In the genomic region with DNA sequence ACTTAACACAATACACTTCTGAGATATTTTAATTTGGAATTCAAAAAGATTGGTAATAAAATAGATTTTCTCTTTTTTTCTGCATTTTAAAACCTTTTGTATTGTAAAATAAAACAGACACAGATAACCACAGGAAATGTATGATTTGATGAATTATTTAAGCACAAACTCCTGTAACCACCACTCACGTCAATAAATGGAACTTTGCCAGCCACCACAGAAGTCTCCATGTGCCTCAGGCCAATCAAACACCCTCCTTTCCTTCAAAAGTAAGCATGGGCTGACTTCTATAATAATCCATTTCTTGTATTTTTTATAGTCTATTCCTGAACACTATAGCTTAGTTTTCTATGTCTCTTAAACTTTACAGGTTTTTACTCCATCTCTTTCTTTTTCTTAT, we compare ENCODE assay signal across 28 cellular contexts.
DNase-seq lines count a peak whose midpoint lies in the region; ATAC-seq and TF ChIP-seq lines count a peak whose summit lies in the region.
"Had no signal": no experiment of that assay in that cellular context is flagged by ENCODE, and none has a peak within 500 bp of the region (broad histone marks: within the 10 kb centered on the region; RNA-seq: fewer than 3 reads in every experiment).

No MANE protein-coding gene starts in this region.

- H3K4me3 ChIP-seq in breast epithelium (no peak overlapping the region), epithelial cell of esophagus (ENCODE audit: low read length) (no peak overlapping the region)
- H3K4me3 ChIP-seq: PC-9, suprapubic skin had no signal

- in situ Hi-C loops in SK-MEL-5 (cut with HindIII; ENCODE audit: low pct_unique_long_range_greater_than_20kb, low sequenced_read_pairs) = no loop called here

- TF ChIP-seq POLR2A in breast epithelium (IDR thresholded peaks at IDR 0.05) = no peak

- no peaks in the 10 kb centered on the region for H3K27me3 ChIP-seq in breast epithelium
- H3K27me3 ChIP-seq: suprapubic skin had no signal

- no peaks in the 10 kb centered on the region for H3K36me3 ChIP-seq in breast epithelium
- H3K36me3 ChIP-seq: suprapubic skin had no signal

- BruUV-seq in MCF 10A (replicated peaks; lab: Mats Ljungman, UMichigan) = no TSS peak

- CTCF ChIA-PET in MCF 10A (lab: Yijun Ruan, JAX) = no interaction called here

- no peak for TF ChIP-seq CTCF in MCF 10A (IDR thresholded peaks at IDR 0.05; ENCODE audit: unreplicated experiment)
- TF ChIP-seq CTCF in breast epithelium (IDR thresholded peaks at IDR 0.05) = no peak
- TF ChIP-seq CTCF in epithelial cell of esophagus (IDR thresholded peaks at IDR 0.05; ENCODE audit: insufficient read depth, low read depth, low read length, missing control alignments) = no peak

- POLR2A ChIA-PET in MCF 10A (lab: Yijun Ruan, JAX) = no interaction called here

- no peak overlapping the region for H3K4me3 Mint-ChIP-seq in MCF 10A (ENCODE audit: unreplicated experiment)
- H3K4me3 Mint-ChIP-seq in activated T-helper 1 cell treated with anti-CD3 and anti-CD28 coated beads, Interleukin-12 subunit alpha, Interleukin-12 subunit beta, Interleukin-2, Interleukin-4 antibody, amounts not matched to agents 30 ng/mL and 10 ng/mL and 1 ng/mL, durations not matched to agents 14 hours and 24 hours and 36 hours = no peak overlapping the region
- H3K4me3 Mint-ChIP-seq: activated naive CD4-positive, alpha-beta T cell treated with anti-CD3 and anti-CD28 coated beads for 36 hours; activated T-cell treated with anti-CD3 and anti-CD28 coated beads, Interleukin-2, amount 50 U/mL, for 72 hours; CD8-positive, alpha-beta memory T cell; dendritic cell treated with granulocyte-macrophage colony-stimulating factor and Interleukin-4, amounts not matched to agents 40 ng/mL and 50 ng/mL, for 4 days; naive thymus-derived CD8-positive, alpha-beta T cell; stimulated activated naive B cell treated with anti-CD40 and anti-IgM and Interleukin-4, amounts not matched to agents 10 μg/mL and 1 μg/mL and 100 μg/mL, for 72 hours; T-cell had no signal

- peaks cover 31% of the 10 kb centered on the region for H3K27me3 Mint-ChIP-seq in MCF 10A (ENCODE audit: insufficient read depth, unreplicated experiment)
- H3K27me3 Mint-ChIP-seq in activated T-helper 1 cell treated with anti-CD3 and anti-CD28 coated beads, Interleukin-12 subunit alpha, Interleukin-12 subunit beta, Interleukin-2, Interleukin-4 antibody, amounts not matched to agents 30 ng/mL and 10 ng/mL and 1 ng/mL, durations not matched to agents 14 hours and 24 hours and 36 hours (ENCODE audit: insufficient read depth) = no peaks in the 10 kb centered on the region
- H3K27me3 Mint-ChIP-seq: CD8-positive, alpha-beta memory T cell; dendritic cell treated with granulocyte-macrophage colony-stimulating factor and Interleukin-4, amounts not matched to agents 40 ng/mL and 50 ng/mL, for 4 days; naive thymus-derived CD8-positive, alpha-beta T cell; stimulated activated naive B cell treated with anti-CD40 and anti-IgM and Interleukin-4, amounts not matched to agents 10 μg/mL and 1 μg/mL and 100 μg/mL, for 72 hours; T-cell had no signal

- H3K36me3 Mint-ChIP-seq in MCF 10A (ENCODE audit: insufficient read depth, unreplicated experiment) = no peaks in the 10 kb centered on the region
- H3K36me3 Mint-ChIP-seq in activated T-helper 1 cell treated with anti-CD3 and anti-CD28 coated beads, Interleukin-12 subunit alpha, Interleukin-12 subunit beta, Interleukin-2, Interleukin-4 antibody, amounts not matched to agents 30 ng/mL and 10 ng/mL and 1 ng/mL, durations not matched to agents 14 hours and 24 hours and 36 hours (ENCODE audit: low read depth) = no peaks in the 10 kb centered on the region
- H3K36me3 Mint-ChIP-seq: CD8-positive, alpha-beta memory T cell; naive thymus-derived CD8-positive, alpha-beta T cell; stimulated activated naive B cell treated with anti-CD40 and anti-IgM and Interleukin-4, amounts not matched to agents 10 μg/mL and 1 μg/mL and 100 μg/mL, for 72 hours; T-cell had no signal

- no peak overlapping the region for H3K27ac ChIP-seq in breast epithelium
- H3K27ac ChIP-seq: KMS-11, PC-9, suprapubic skin had no signal

- no peaks in the 10 kb centered on the region for H3K9me3 Mint-ChIP-seq in MCF 10A (ENCODE audit: unreplicated experiment)
- no peaks in the 10 kb centered on the region for H3K9me3 Mint-ChIP-seq in activated T-helper 1 cell treated with anti-CD3 and anti-CD28 coated beads, Interleukin-12 subunit alpha, Interleukin-12 subunit beta, Interleukin-2, Interleukin-4 antibody, amounts not matched to agents 30 ng/mL and 10 ng/mL and 1 ng/mL, durations not matched to agents 14 hours and 24 hours and 36 hours

- no peaks in the 10 kb centered on the region for H3K4me1 ChIP-seq in breast epithelium
- H3K4me1 ChIP-seq: suprapubic skin had no signal

- H3K9me3 ChIP-seq in breast epithelium = no peaks in the 10 kb centered on the region
- H3K9me3 ChIP-seq: suprapubic skin had no signal

- no peaks in the 10 kb centered on the region for H3K4me1 Mint-ChIP-seq in MCF 10A (ENCODE audit: insufficient read depth, unreplicated experiment)
- no peaks in the 10 kb centered on the region for H3K4me1 Mint-ChIP-seq in activated T-helper 1 cell treated with anti-CD3 and anti-CD28 coated beads, Interleukin-12 subunit alpha, Interleukin-12 subunit beta, Interleukin-2, Interleukin-4 antibody, amounts not matched to agents 30 ng/mL and 10 ng/mL and 1 ng/mL, durations not matched to agents 14 hours and 24 hours and 36 hours (ENCODE audit: low read depth)
- H3K4me1 Mint-ChIP-seq: CD8-positive, alpha-beta memory T cell; naive thymus-derived CD8-positive, alpha-beta T cell; stimulated activated naive B cell treated with anti-CD40 and anti-IgM and Interleukin-4, amounts not matched to agents 10 μg/mL and 1 μg/mL and 100 μg/mL, for 72 hours; T-cell had no signal

- intact Hi-C loops in MCF 10A (cut with micrococcal nuclease) = no loop called here
- intact Hi-C loops in breast epithelium (cut with DNase I; ENCODE audit: low total_unique reads) = no loop called here
- intact Hi-C loops in activated T-helper 1 cell treated with anti-CD3 and anti-CD28 coated beads, Interleukin-12 subunit alpha, Interleukin-12 subunit beta, Interleukin-2, Interleukin-4 antibody, amounts not matched to agents 30 ng/mL and 10 ng/mL and 1 ng/mL, durations not matched to agents 14 hours and 24 hours and 36 hours (cut with micrococcal nuclease) = no loop called here

- H3K27ac Mint-ChIP-seq in MCF 10A (ENCODE audit: low read depth, unreplicated experiment) = no peak overlapping the region
- H3K27ac Mint-ChIP-seq in activated T-helper 1 cell treated with anti-CD3 and anti-CD28 coated beads, Interleukin-12 subunit alpha, Interleukin-12 subunit beta, Interleukin-2, Interleukin-4 antibody, amounts not matched to agents 30 ng/mL and 10 ng/mL and 1 ng/mL, durations not matched to agents 14 hours and 24 hours and 36 hours = no peak overlapping the region
- H3K27ac Mint-ChIP-seq: activated naive CD4-positive, alpha-beta T cell treated with anti-CD3 and anti-CD28 coated beads for 36 hours; activated T-cell treated with anti-CD3 and anti-CD28 coated beads, Interleukin-2, amount 50 U/mL, for 72 hours; CD8-positive, alpha-beta memory T cell; dendritic cell treated with granulocyte-macrophage colony-stimulating factor and Interleukin-4, amounts not matched to agents 40 ng/mL and 50 ng/mL, for 4 days; naive thymus-derived CD8-positive, alpha-beta T cell; stimulated activated naive B cell treated with anti-CD40 and anti-IgM and Interleukin-4, amounts not matched to agents 10 μg/mL and 1 μg/mL and 100 μg/mL, for 72 hours; T-cell had no signal

- DNase-seq in MCF 10A (ENCODE audit: unreplicated experiment) (peak; percentile 13), breast epithelium (ENCODE audit: low spot score in 2 of 2) (no peak), SK-MEL-5 (ENCODE audit: low read depth, low spot score) (peak; percentile 1), epithelial cell of esophagus (ENCODE audit: low read depth) (peak; percentile 51), NCI-H2227 treated with DMSO at 0.1 percent for 48 hours (lab: John Stamatoyannopoulos, UW) (no peak), NCI-H1092 treated with DMSO at 0.1 percent for 48 hours (lab: John Stamatoyannopoulos, UW) (no peak)
- DNase-seq in activated T-helper 1 cell treated with anti-CD3 and anti-CD28 coated beads, Interleukin-12 subunit alpha, Interleukin-12 subunit beta, Interleukin-2, Interleukin-4 antibody, amounts not matched to agents 30 ng/mL and 10 ng/mL and 1 ng/mL, durations not matched to agents 14 hours and 24 hours and 36 hours (ENCODE audit: low spot score) = no peak
- DNase-seq: 8988T; activated CD4-positive, alpha-beta T cell treated with anti-CD3 and anti-CD28 coated beads, Interleukin-2, amount 50 U/mL, for 4 hours; activated CD4-positive, CD25-positive, alpha-beta regulatory T cell; activated naive CD4-positive, alpha-beta T cell treated with anti-CD3 and anti-CD28 coated beads for 36 hours; activated T-cell treated with anti-CD3 and anti-CD28 coated beads, Interleukin-2, amount 50 U/mL, for 72 hours; AML-193; CD8-positive, alpha-beta memory T cell; DMS153; GDM1; MV-4-11; naive thymus-derived CD8-positive, alpha-beta T cell; NCI-H1694; NCI-H510A; PC-9; SHP77; stimulated activated naive B cell treated with anti-CD40 and anti-IgM and Interleukin-4, amounts not matched to agents 10 μg/mL and 1 μg/mL and 100 μg/mL, for 72 hours; T-cell had no signal

- no peak for ATAC-seq in GM21619 (IDR thresholded peaks at IDR 0.05; ENCODE audit: unreplicated experiment)
- ATAC-seq: activated T-cell treated with anti-CD3 and anti-CD28 coated beads, Interleukin-2, amount 50 U/mL, for 72 hours; naive thymus-derived CD8-positive, alpha-beta T cell; stimulated activated naive B cell treated with anti-CD40 and anti-IgM and Interleukin-4, amounts not matched to agents 10 μg/mL and 1 μg/mL and 100 μg/mL, for 72 hours; T-cell had no signal

Comparison
In these comparisons a context has a peak if more than half of its experiments do, and no peak if none do; other contexts are left out.
1. DNase-seq: peak in MCF 10A (single experiment), SK-MEL-5 (single experiment) and epithelial cell of esophagus (single experiment); none in breast epithelium (0 of 2), NCI-H2227 treated with DMSO at 0.1 percent for 48 hours (single experiment), NCI-H1092 treated with DMSO at 0.1 percent for 48 hours (single experiment) and activated T-helper 1 cell treated with anti-CD3 and anti-CD28 coated beads, Interleukin-12 subunit alpha, Interleukin-12 subunit beta, Interleukin-2, Interleukin-4 antibody, amounts not matched to agents 30 ng/mL and 10 ng/mL and 1 ng/mL, durations not matched to agents 14 hours and 24 hours and 36 hours (single experiment).